ENCODE assay signal across 10 cellular contexts in genomic region chr1:159076438-159076752, GRCh38. TPM values are rescaled to one million over a fixed set of nuclear protein-coding genes. Genes with fewer than 3 reads are reported as not detected.
DNase-seq lines count a peak whose midpoint lies in the region; ATAC-seq and TF ChIP-seq lines count a peak whose summit lies in the region.
"Had no signal": no experiment of that assay in that cellular context is flagged by ENCODE, and none has a peak within 500 bp of the region (broad histone marks: within the 10 kb centered on the region; RNA-seq: fewer than 3 reads in every experiment).

No MANE protein-coding gene starts in this region.

- H3K4me3 Mint-ChIP-seq in T-helper 17 cell = peak overlapping the region; percentile 91

- no peaks in the 10 kb centered on the region for H3K27me3 Mint-ChIP-seq in T-helper 17 cell

- H3K36me3 ChIP-seq in GM06990 (ENCODE audit: control insufficient read depth, insufficient read depth, low read length) (no peaks in the 10 kb centered on the region), mucosa of rectum (ENCODE audit: control insufficient read depth in 2 of 2, insufficient read depth in 2 of 2, low read length in 2 of 2) (no peaks in the 10 kb centered on the region)

- H3K9ac ChIP-seq in mucosa of rectum (ENCODE audit: low read depth in 1 of 2, low read length in 2 of 2) = peak overlapping the region; percentile 38 to 40

- no peak for TF ChIP-seq CTCF in GM06990 (IDR thresholded peaks at IDR 0.05; ENCODE audit: insufficient read depth, low read length, poor library complexity, severe bottlenecking)

- H3K9me3 ChIP-seq in T-helper 17 cell (ENCODE audit: control insufficient read depth, low read length, poor library complexity, severe bottlenecking) (no peaks in the 10 kb centered on the region), mucosa of rectum (ENCODE audit: control insufficient read depth in 2 of 2, low read length in 2 of 2) (no peaks in the 10 kb centered on the region)

- peak overlapping the region; percentile 80 to 82 for H3K27ac ChIP-seq in mucosa of rectum (ENCODE audit: low read depth in 2 of 2, low read length in 2 of 2)

- ATAC-seq in GM21447 (IDR thresholded peaks at IDR 0.05; ENCODE audit: unreplicated experiment) (peak; percentile 17), T-helper 17 cell (no peak)

- peaks cover 6% of the 10 kb centered on the region for H3K36me3 Mint-ChIP-seq in T-helper 17 cell (ENCODE audit: low read depth)

- peaks cover 29% of the 10 kb centered on the region for H3K4me1 Mint-ChIP-seq in T-helper 17 cell

- peak overlapping the region; percentile 98 for H3K27ac Mint-ChIP-seq in T-helper 17 cell

- H3K27me3 ChIP-seq in GM06990 (replicated peaks; ENCODE audit: control insufficient read depth, insufficient read depth, low read length) (no peaks in the 10 kb centered on the region), mucosa of rectum (ENCODE audit: control insufficient read depth in 2 of 2, insufficient read depth in 2 of 2, low read length in 2 of 2) (no peaks in the 10 kb centered on the region)

- H3K4me3 ChIP-seq in GM06990 (replicated peaks; ENCODE audit: low read depth, low read length) (peak overlapping the region; percentile 76), mucosa of rectum (ENCODE audit: low read length in 2 of 2) (peak overlapping the region; percentile 17 to 55)

- no peak for DNase-seq in GM06990 (ENCODE audit: extremely low read depth, insufficient read length)
- no peak for DNase-seq in T-helper 17 cell
- DNase-seq in AG20443 (ENCODE audit: low spot score) = no peak
- DNase-seq in Kasumi-1 (lab: John Stamatoyannopoulos, UW) = no peak
- DNase-seq in NCI-H1436 treated with DMSO at 0.1 percent for 48 hours (lab: John Stamatoyannopoulos, UW) = no peak
- DNase-seq in NCI-H1105 (lab: John Stamatoyannopoulos, UW) = no peak
- DNase-seq: KBM-7, NCI-H526 treated with DMSO at 0.1 percent for 48 hours had no signal

- H3K4me1 ChIP-seq in mucosa of rectum (ENCODE audit: control insufficient read depth in 2 of 2, insufficient read depth in 2 of 2, low read length in 2 of 2) = no peaks in the 10 kb centered on the region

RNA-seq across cellular contexts. Expression of gene AIM2, which starts 0.2 kb away (rescaled TPM):
- total RNA-seq in T-helper 17 cell = 1 to 10 TPM; 3.4 to 6.0 TPM
